23 cellular contexts compared by ENCODE assay signal in genomic region chr20:62820208-62820961, GRCh38.
A peak's percentile ranks its signal among the peaks of the same experiment; 100 is the strongest.
DNase-seq lines count a peak whose midpoint lies in the region; ATAC-seq lines count a peak whose summit lies in the region.
"Had no signal": no experiment of that assay in that cellular context is flagged by ENCODE, and none has a peak within 500 bp of the region (broad histone marks: within the 10 kb centered on the region; RNA-seq: fewer than 3 reads in every experiment).

No MANE protein-coding gene starts in this region.

- peak overlapping the region; percentile 85 for H3K27ac ChIP-seq in cingulate gyrus (ENCODE audit: low read depth, low read length)
- H3K27ac ChIP-seq: spleen, upper lobe of left lung had no signal

- H3K9me3 ChIP-seq in NT2/D1 (ENCODE audit: insufficient read depth, low read length), result no peaks in the 10 kb centered on the region
- H3K9me3 ChIP-seq: HAP-1, spleen, upper lobe of left lung had no signal

- H3K9ac ChIP-seq in NT2/D1 (ENCODE audit: insufficient read length, low read depth), result peak overlapping the region; percentile 64

- no peak overlapping the region for H3K4me3 ChIP-seq in NT2/D1 (ENCODE audit: insufficient read length, low read depth)
- H3K4me3 ChIP-seq: HAP-1, spleen, upper lobe of left lung had no signal

- H3K27me3 ChIP-seq in NT2/D1 (ENCODE audit: insufficient read depth, insufficient read length), result no peaks in the 10 kb centered on the region

- peaks cover 53% of the 10 kb centered on the region for H3K4me1 ChIP-seq in NT2/D1 (ENCODE audit: insufficient read depth, insufficient read length)

- ATAC-seq in HG03095 (IDR thresholded peaks at IDR 0.05; ENCODE audit: unreplicated experiment), result no peak
- ATAC-seq: activated T-cell treated with anti-CD3 and anti-CD28 coated beads, Interleukin-2, amount 50 U/mL, for 4 hours; T-cell had no signal

- DNase-seq in NCI-H345 (lab: John Stamatoyannopoulos, UW) (peak; percentile 24), NCI-H345 treated with DMSO at 0.1 percent for 48 hours (lab: John Stamatoyannopoulos, UW; ENCODE audit: unreplicated experiment) (no peak), NT2/D1 (ENCODE audit: low read depth, low spot score) (no peak), superior temporal gyrus (ENCODE audit: extremely low spot score) (peak; percentile 59), ecto neural progenitor cell (ENCODE audit: low spot score) (no peak), NCI-H1417 (lab: John Stamatoyannopoulos, UW) (no peak)
- DNase-seq: ACHN; activated CD4-positive, alpha-beta T cell treated with anti-CD3 and anti-CD28 coated beads for 4 hours; activated naive CD4-positive, alpha-beta T cell; activated T-cell treated with anti-CD3 and anti-CD28 coated beads, Interleukin-2, amount 50 U/mL, for 4 hours; kidney glomerular epithelial cell; MV-4-11; naive B cell; NCI-H187; SIG-M5; spleen; stimulated activated CD4-positive, alpha-beta T cell treated with anti-CD3 and anti-CD28 coated beads, Interleukin-4, amount 100 ng/mL, for 1 hour; stimulated activated naive CD4-positive, alpha-beta T cell treated with Interleukin-2 at 50 U/mL for 16 hours; T-cell had no signal

- peaks cover 61% of the 10 kb centered on the region for H3K36me3 ChIP-seq in NT2/D1 (ENCODE audit: insufficient read depth, insufficient read length, low read length)
- H3K36me3 ChIP-seq: HAP-1, spleen, upper lobe of left lung had no signal

Comparison
In these comparisons a context has a peak if more than half of its experiments do, and no peak if none do; other contexts are left out.
1. DNase-seq: peak in NCI-H345 (single experiment) and superior temporal gyrus (single experiment); none in NCI-H345 treated with DMSO at 0.1 percent for 48 hours (single experiment), NT2/D1 (single experiment), ecto neural progenitor cell (single experiment) and NCI-H1417 (0 of 3).